In the genomic region with DNA sequence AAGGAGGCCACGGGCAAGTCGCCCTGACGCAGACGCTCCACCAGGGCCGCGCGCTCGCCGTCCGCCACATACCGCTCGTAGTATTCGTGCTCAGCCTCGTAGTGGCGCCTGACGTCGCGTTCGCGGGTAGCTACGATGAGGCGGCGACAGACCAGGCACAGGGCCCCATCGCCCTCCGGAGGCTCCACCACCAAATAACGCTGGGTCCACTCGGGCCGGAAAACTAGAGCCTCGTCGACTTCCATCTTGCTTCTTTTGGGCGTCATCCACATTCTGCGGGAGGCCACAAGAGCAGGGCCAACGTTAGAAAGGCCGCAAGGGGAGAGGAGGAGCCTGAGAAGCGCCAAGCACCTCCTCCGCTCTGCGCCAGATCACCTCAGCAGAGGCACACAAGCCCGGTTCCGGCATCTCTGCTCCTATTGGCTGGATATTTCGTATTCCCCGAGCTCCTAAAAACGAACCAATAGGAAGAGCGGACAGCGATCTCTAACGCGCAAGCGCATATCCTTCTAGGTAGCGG, we compare ENCODE assay signal across 8 cellular contexts. TPM values are rescaled to one million over a fixed set of nuclear protein-coding genes. Genes with fewer than 3 reads are reported as not detected.
DNase-seq lines count a peak whose midpoint lies in the region; ATAC-seq, FAIRE-seq and TF ChIP-seq lines count a peak whose summit lies in the region.

EPM2AIP1 (minus strand) TSS at position 326 of the 520 bp plus-strand sequence; CDS start at position 272, 54 bp downstream.

- WGBS in adrenal gland, 4 donors = 0 to 1% (median 1%) methylated on average over 18 to 48 of the region's 48 CpGs

- TF ChIP-seq CTCF in DOHH2 (IDR thresholded peaks at IDR 0.05; ENCODE audit: low read depth, low read length, poor library complexity, severe bottlenecking) (peak; percentile 42), HL-60 (IDR thresholded peaks at IDR 0.05; ENCODE audit: insufficient read depth, low read length) (no peak), adrenal gland (IDR thresholded peaks at IDR 0.05) (peak in 5 of 6 experiments; percentile 19 to 48 (median 31)), D721Med (IDR thresholded peaks at IDR 0.05; ENCODE audit: insufficient read depth, missing control alignments) (no peak)

- H3K4me1 ChIP-seq in DOHH2 (ENCODE audit: control insufficient read depth, low read length) = peaks cover 41% of the 10 kb centered on the region
- H3K4me1 ChIP-seq in adrenal gland (replicated peaks in 1 of 2) = peaks cover 28 to 51% of the 10 kb centered on the region in 2 donors

- H4K20me1 ChIP-seq in DOHH2 (ENCODE audit: control insufficient read depth, insufficient read depth, low read depth, low read length) = peaks cover 36% of the 10 kb centered on the region; the same call in 1 of the 2 replicates

- intact Hi-C loops in adrenal gland (cut with DNase I) = no loop called here

- H3K9me3 ChIP-seq in DOHH2 (ENCODE audit: control insufficient read depth, insufficient read depth, low read length) (no peaks in the 10 kb centered on the region), adrenal gland (replicated peaks in 1 of 3) (no peaks in the 10 kb centered on the region), iPS-18c (ENCODE audit: control insufficient read depth, insufficient read depth, low read length) (no peaks in the 10 kb centered on the region)

- TF ChIP-seq POLR2A in adrenal gland (IDR thresholded peaks at IDR 0.05) = peak; percentile 92 to 98

- H3K36me3 ChIP-seq in DOHH2 (ENCODE audit: control insufficient read depth, low read length) (peaks cover 87% of the 10 kb centered on the region), adrenal gland (replicated peaks in 1 of 2) (peaks cover 0 to 23% of the 10 kb centered on the region in 2 donors)

- no peak for FAIRE-seq in D721Med (lab: Jason Lieb, UNC)

- DNase-seq in HL-60 (ENCODE audit: low read depth in 1 of 2, low spot score in 1 of 2) (peak in 1 of 2 experiments; percentile 100), adrenal gland (peak in 2 of 7 donors; percentile 99 to 100), NCI-H2171 (lab: John Stamatoyannopoulos, UW) (no peak), D721Med (ENCODE audit: insufficient read length, low spot score) (no peak)
- DNase-seq in stimulated activated CD8-positive, alpha-beta memory T cell treated with anti-CD3 and anti-CD28 coated beads, Interleukin-4, amount 100 ng/mL, for 1 hour (ENCODE audit: low read depth in 2 of 2, low spot score in 1 of 2) = peak; percentile 72 to 97

- peak; percentile 86 for ATAC-seq in GM21360 (IDR thresholded peaks at IDR 0.05; ENCODE audit: unreplicated experiment)

- H3K27ac ChIP-seq in DOHH2 (ENCODE audit: low read depth, low read length) (peak within 1 kb of the TSS; percentile 82), HL-60 (replicated peaks) (peak within 1 kb of the TSS; percentile 96), adrenal gland (peak within 1 kb of the TSS; percentile 81 to 100 (median 99))

- peak within 1 kb of the TSS; percentile 87 for H3K4me3 ChIP-seq in DOHH2 (ENCODE audit: low read length)
- H3K4me3 ChIP-seq in HL-60 (replicated peaks; ENCODE audit: insufficient read depth, low read length) = peak within 1 kb of the TSS; percentile 64
- H3K4me3 ChIP-seq in adrenal gland = peak within 1 kb of the TSS in 3 of 4 donors; percentile 12 to 74 (median 64)
- H3K4me3 ChIP-seq in iPS-18c (ENCODE audit: insufficient read depth, low read depth, low read length) = peak within 1 kb of the TSS; percentile 90

- H3F3A ChIP-seq in DOHH2 (ENCODE audit: control insufficient read depth, insufficient read depth) = peaks cover 11% of the 10 kb centered on the region

- H3K9me2 ChIP-seq in DOHH2 (replicated peaks; ENCODE audit: control insufficient read depth, low read length) = no peaks in the 10 kb centered on the region

- H3K4me2 ChIP-seq in DOHH2 (ENCODE audit: low read length) = peak within 1 kb of the TSS; percentile 98

- H3K27me3 ChIP-seq in DOHH2 (ENCODE audit: control insufficient read depth, low read length) = no peaks in the 10 kb centered on the region
- H3K27me3 ChIP-seq in HL-60 (ENCODE audit: insufficient read depth, poor library complexity, severe bottlenecking) = no peaks in the 10 kb centered on the region
- H3K27me3 ChIP-seq in adrenal gland = no peaks in the 10 kb centered on the region

- H3K79me2 ChIP-seq in DOHH2 (ENCODE audit: control insufficient read depth, low read length) = peaks cover 93% of the 10 kb centered on the region

RNA-seq across cellular contexts. Expression of gene EPM2AIP1, which starts in this region (rescaled TPM):
- 10 to 100 TPM in 6 of 8 donors, 1 to 10 TPM in 2; 6.2 to 24.4 (median 17.9) TPM for total RNA-seq in adrenal gland
- 10 to 100 TPM in 1 of 3 donors, 1 to 10 TPM in 2; 6.6 to 20.8 (median 6.7) TPM for polyA plus RNA-seq in adrenal gland

Comparison
In these comparisons a context has a peak if more than half of its experiments do, and no peak if none do; other contexts are left out.
1. CTCF ChIP-seq: peak in DOHH2 (single experiment) and adrenal gland (5 of 6); none in HL-60 (single experiment) and D721Med (single experiment).
2. DNase-seq: peak in stimulated activated CD8-positive, alpha-beta memory T cell treated with anti-CD3 and anti-CD28 coated beads, Interleukin-4, amount 100 ng/mL, for 1 hour (2 of 2); none in NCI-H2171 (single experiment) and D721Med (single experiment).
3. Peak in every context shown above with its lines, with median percentiles within 50 percentile points of each other: H3K27ac ChIP-seq and H3K4me3 ChIP-seq.